ENCODE assay signal across 9 cellular contexts in the genomic region with DNA sequence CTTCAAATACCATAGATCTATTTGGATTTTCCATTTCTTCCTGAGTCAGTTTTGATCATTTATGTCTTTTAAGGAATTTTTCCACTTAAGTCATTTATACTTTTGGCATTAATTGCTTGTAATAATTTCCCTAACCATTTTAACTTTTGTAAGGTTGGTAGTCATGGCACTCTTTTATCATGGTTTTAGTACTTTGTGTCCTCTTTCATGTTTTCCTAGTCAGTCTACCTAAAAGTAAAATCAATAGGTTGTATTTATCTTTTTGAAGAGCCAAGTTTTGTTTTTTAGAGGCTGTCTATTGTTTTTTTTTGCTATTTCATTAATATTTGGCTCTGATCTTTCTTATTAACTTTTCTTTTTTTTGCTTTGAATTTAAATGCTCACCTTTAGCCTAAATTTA. TPM values are rescaled to one million over a fixed set of nuclear protein-coding genes. Genes with fewer than 3 reads are reported as not detected.
"Had no signal": no experiment of that assay in that cellular context is flagged by ENCODE, and none has a peak within 500 bp of the region (broad histone marks: within the 10 kb centered on the region; RNA-seq: fewer than 3 reads in every experiment).

No MANE protein-coding gene starts in this region.

- FAIRE-seq: HTR-8/SVneo, K562 had no signal

- H3K4me3 ChIP-seq: K562 had no signal

- DNase-seq: IMR-90, KBM-7, KG1 had no signal

- H3K36me3 Mint-ChIP-seq: IgD-negative memory B cell had no signal

- H3K27ac Mint-ChIP-seq: IgD-negative memory B cell had no signal

- H3K27ac ChIP-seq: HL-60 had no signal

- H3K9me3 Mint-ChIP-seq: IgD-negative memory B cell had no signal

- ATAC-seq: K562 had no signal

- H3K4me3 Mint-ChIP-seq: IgD-negative memory B cell had no signal

RNA-seq across cellular contexts. Expression of a gene that starts 45.5 kb away (rescaled TPM):
- total RNA-seq: HT-29, HT1080, IMR-90, K562 had no signal
- polyA plus RNA-seq: IMR-90, K562 had no signal
